8 cellular contexts compared by ENCODE assay signal in genomic region chrX:52935469-52935783, GRCh38. TPM values are rescaled to one million over a fixed set of nuclear protein-coding genes. Genes with fewer than 3 reads are reported as not detected.
A peak's percentile ranks its signal among the peaks of the same experiment; 100 is the strongest.
DNase-seq lines count a peak whose midpoint lies in the region; ATAC-seq and TF ChIP-seq lines count a peak whose summit lies in the region.
"Not testable (repeated sequence)": the region's sequence is repeated elsewhere in the genome, so short reads cannot be mapped to it uniquely, and the experiment has no call there.

No MANE protein-coding gene starts in this region.

- H3K79me2 ChIP-seq in GM23338 (replicated peaks; ENCODE audit: insufficient read depth); OCI-LY1 (ENCODE audit: insufficient read depth, low read length): not testable (repeated sequence)

- DNase-seq in AG04450 (ENCODE audit: low read depth, low spot score); GM23338 (ENCODE audit: low spot score); dorsolateral prefrontal cortex; right cardiac atrium: not testable (repeated sequence)

- not testable (repeated sequence) for H3F3A ChIP-seq in GM23338 (replicated peaks; ENCODE audit: low read depth); OCI-LY1 (ENCODE audit: insufficient read depth, low read length)

- H3K4me3 Mint-ChIP-seq in GM23338 = peak overlapping the region; percentile 90
- H3K4me3 Mint-ChIP-seq in activated T-helper 17 cell treated with anti-CD3 and anti-CD28 coated beads, Interleukin-2, amount 50 U/mL, for 72 hours = peak overlapping the region; percentile 89

- not testable (repeated sequence) for H3K36me3 Mint-ChIP-seq in GM23338 (ENCODE audit: low read depth)
- H3K36me3 Mint-ChIP-seq in activated T-helper 17 cell treated with anti-CD3 and anti-CD28 coated beads, Interleukin-2, amount 50 U/mL, for 72 hours (ENCODE audit: low read depth) = peaks cover 14% of the 10 kb centered on the region

- H3K9ac ChIP-seq in OCI-LY1 (ENCODE audit: low read length) (peak overlapping the region; percentile 99), muscle layer of colon (ENCODE audit: low read length) (peak overlapping the region; percentile 96)

- TF ChIP-seq CTCF in AG04450 (IDR thresholded peaks at IDR 0.05; ENCODE audit: low read depth, low read length); GM23338 (conservative IDR thresholded peaks at IDR 0.05; ENCODE audit: low read depth in 2 of 2); OCI-LY1 (IDR thresholded peaks at IDR 0.05; ENCODE audit: low read length); dorsolateral prefrontal cortex (IDR thresholded peaks at IDR 0.05 in 54 of 56, conservative IDR thresholded peaks at IDR 0.05 in 2 of 56; ENCODE audit: low read depth in 1 of 56, partially characterized antibody in 56 of 56): not testable (repeated sequence)

- POLR2A ChIA-PET in AG04450 (lab: Yijun Ruan, JAX) = interaction anchor here (0.6 to 1.1 kb wide), 3 partner anchors 11 to 54 kb away, joined by 4 to 7 read pairs (median 6); no protein-coding TSS in a partner anchor

- not testable (repeated sequence) for H3K9me3 Mint-ChIP-seq in GM23338; activated T-helper 17 cell treated with anti-CD3 and anti-CD28 coated beads, Interleukin-2, amount 50 U/mL, for 72 hours

- not testable (repeated sequence) for H2AFZ ChIP-seq in GM23338; OCI-LY1 (ENCODE audit: low read length)

- not testable (repeated sequence) for H3K9me2 ChIP-seq in GM23338 (ENCODE audit: insufficient read depth); OCI-LY1 (ENCODE audit: low read depth, low read length)

- peak; percentile 23 for ATAC-seq in GM23338
- not testable (repeated sequence) for ATAC-seq in activated T-helper 17 cell treated with anti-CD3 and anti-CD28 coated beads, Interleukin-2, amount 50 U/mL, for 72 hours (replicated peaks)
- ATAC-seq in right cardiac atrium = peak in 1 of 2 donors; percentile 24

- CTCF ChIA-PET in AG04450 (lab: Charles Lee) = interaction anchor here (1.1 kb wide), 1 partner anchor 54 kb away, joined by 3 read pairs; no protein-coding TSS in a partner anchor

- H3K27me3 Mint-ChIP-seq in GM23338 (ENCODE audit: insufficient read depth, low read depth, poor library complexity) = peaks cover 10% of the 10 kb centered on the region
- H3K27me3 Mint-ChIP-seq in activated T-helper 17 cell treated with anti-CD3 and anti-CD28 coated beads, Interleukin-2, amount 50 U/mL, for 72 hours = not testable (repeated sequence)

- H3K9me3 ChIP-seq in AG04450 (ENCODE audit: control insufficient read depth, insufficient read depth, low read length); OCI-LY1 (ENCODE audit: low read length); right cardiac atrium (ENCODE audit: control insufficient read depth, low read length); muscle layer of colon (ENCODE audit: low read length): not testable (repeated sequence)

- H3K27me3 ChIP-seq in AG04450 (ENCODE audit: control insufficient read depth, insufficient read depth, low read length); GM23338 (ENCODE audit: insufficient read depth); OCI-LY1 (ENCODE audit: insufficient read depth, low read length); dorsolateral prefrontal cortex; right cardiac atrium (ENCODE audit: control insufficient read depth, insufficient read depth); muscle layer of colon (ENCODE audit: control insufficient read depth in 1 of 2, insufficient read depth in 2 of 2, low read length in 2 of 2): not testable (repeated sequence)

- H3K4me2 ChIP-seq in GM23338 (peak overlapping the region; percentile 77), OCI-LY1 (ENCODE audit: low read length) (peak overlapping the region; percentile 91)

- WGBS in right cardiac atrium = under 1% methylated on average over 10 of the region's 10 CpGs

- H3K36me3 ChIP-seq in GM23338 (ENCODE audit: insufficient read depth); OCI-LY1 (ENCODE audit: insufficient read depth, low read length); muscle layer of colon (ENCODE audit: insufficient read depth, low read length): not testable (repeated sequence)

- not testable (repeated sequence) for H3K4me1 ChIP-seq in GM23338 (ENCODE audit: insufficient read depth); right cardiac atrium (ENCODE audit: control insufficient read depth, insufficient read depth, low read length); muscle layer of colon (ENCODE audit: insufficient read depth, low read length)
- H3K4me1 ChIP-seq in OCI-LY1 (ENCODE audit: insufficient read depth, low read length, severe bottlenecking) = peaks cover 11% of the 10 kb centered on the region

- intact Hi-C loops in dorsolateral prefrontal cortex (cut with DNase I); right cardiac atrium (cut with DNase I): not testable (repeated sequence)

- not testable (repeated sequence) for H3K4me1 Mint-ChIP-seq in GM23338; activated T-helper 17 cell treated with anti-CD3 and anti-CD28 coated beads, Interleukin-2, amount 50 U/mL, for 72 hours

- H3K4me3 ChIP-seq in AG04450 (ENCODE audit: low read depth, low read length) (peak overlapping the region; percentile 69), GM23338 (peak overlapping the region; percentile 79), OCI-LY1 (ENCODE audit: low read depth, low read length, poor library complexity, severe bottlenecking) (peak overlapping the region; percentile 87), dorsolateral prefrontal cortex (peak overlapping the region; percentile 48 to 97 (median 74)), right cardiac atrium (ENCODE audit: low read length) (peak overlapping the region; percentile 44), muscle layer of colon (ENCODE audit: low read depth in 1 of 2, low read length in 2 of 2) (peak overlapping the region; percentile 62 to 76), skin epidermis (peak overlapping the region; percentile 42 to 56 (median 45))

- H3K27ac Mint-ChIP-seq in GM23338 = peak overlapping the region; percentile 98
- H3K27ac Mint-ChIP-seq in activated T-helper 17 cell treated with anti-CD3 and anti-CD28 coated beads, Interleukin-2, amount 50 U/mL, for 72 hours = peak overlapping the region; percentile 98

- H3K27ac ChIP-seq in AG04450 (ENCODE audit: low read depth, low read length) (peak overlapping the region; percentile 98), GM23338 (ENCODE audit: low read depth) (peak overlapping the region; percentile 72; the same call in 1 of the 2 replicates), OCI-LY1 (ENCODE audit: low read depth, low read length, poor library complexity, severe bottlenecking) (peak overlapping the region; percentile 96), dorsolateral prefrontal cortex (peak overlapping the region; percentile 89 to 100 (median 99)), right cardiac atrium (ENCODE audit: low read length) (peak overlapping the region; percentile 91), muscle layer of colon (ENCODE audit: low read depth, low read length) (peak overlapping the region; percentile 98), skin epidermis (peak overlapping the region; percentile 74 to 99 (median 93))

- H4K20me1 ChIP-seq in GM23338 (replicated peaks; ENCODE audit: insufficient read depth); OCI-LY1 (ENCODE audit: insufficient read depth, low read length): not testable (repeated sequence)

RNA-seq across cellular contexts. Expression of gene FAM156A, which starts 22.9 kb away (rescaled TPM):
- polyA plus RNA-seq in AG04450 (2011; rRNA removed) (18.2 and 24.0 TPM in 2 replicates), GM23338 (2016; fragmentation: Nextera tagmentation; extraction: Ambion mirVana) (4.5 and 5.2 TPM in 2 replicates), right cardiac atrium (8.2 TPM)
- polyA minus RNA-seq in AG04450 (2011; rRNA and poly(A)+ RNA removed) = 12.0 and 14.4 TPM in 2 replicates
- total RNA-seq in GM23338 (2014; rRNA removed; shearing (Covaris generic)) = 16.3 and 17.7 TPM in 2 replicates
- 10 to 100 TPM; 36.1 to 39.3 TPM for total RNA-seq in activated T-helper 17 cell treated with anti-CD3 and anti-CD28 coated beads, Interleukin-2, amount 50 U/mL, for 72 hours
- total RNA-seq in dorsolateral prefrontal cortex (10 to 100 TPM; 27.0 to 71.1 (median 44.1) TPM), right cardiac atrium (10 to 100 TPM in 3 of 4 donors, 1 to 10 TPM in 1; 9.3 to 17.9 (median 12.9) TPM)

RNA-seq across cellular contexts. Expression of gene FAM156B, which starts 38.3 kb away (rescaled TPM):
- polyA plus RNA-seq in AG04450 (2011; rRNA removed) (15.6 and 20.5 TPM in 2 replicates), GM23338 (2016; fragmentation: Nextera tagmentation; extraction: Ambion mirVana) (11.1 and 12.0 TPM in 2 replicates), right cardiac atrium (18.1 TPM)
- polyA minus RNA-seq in AG04450 (2011; rRNA and poly(A)+ RNA removed) = 3.4 and 9.9 TPM in 2 replicates
- total RNA-seq in GM23338 (2014; rRNA removed; shearing (Covaris generic)) = 2.8 and 19.1 TPM in 2 replicates
- 10 to 100 TPM; 12.4 to 16.1 TPM for total RNA-seq in activated T-helper 17 cell treated with anti-CD3 and anti-CD28 coated beads, Interleukin-2, amount 50 U/mL, for 72 hours
- total RNA-seq in dorsolateral prefrontal cortex (10 to 100 TPM in 119 of 120 experiments, 1 to 10 TPM in 1; 8.4 to 38.8 (median 24.2) TPM), right cardiac atrium (10 to 100 TPM; 11.0 to 17.6 (median 15.4) TPM)
